In the genomic region with DNA sequence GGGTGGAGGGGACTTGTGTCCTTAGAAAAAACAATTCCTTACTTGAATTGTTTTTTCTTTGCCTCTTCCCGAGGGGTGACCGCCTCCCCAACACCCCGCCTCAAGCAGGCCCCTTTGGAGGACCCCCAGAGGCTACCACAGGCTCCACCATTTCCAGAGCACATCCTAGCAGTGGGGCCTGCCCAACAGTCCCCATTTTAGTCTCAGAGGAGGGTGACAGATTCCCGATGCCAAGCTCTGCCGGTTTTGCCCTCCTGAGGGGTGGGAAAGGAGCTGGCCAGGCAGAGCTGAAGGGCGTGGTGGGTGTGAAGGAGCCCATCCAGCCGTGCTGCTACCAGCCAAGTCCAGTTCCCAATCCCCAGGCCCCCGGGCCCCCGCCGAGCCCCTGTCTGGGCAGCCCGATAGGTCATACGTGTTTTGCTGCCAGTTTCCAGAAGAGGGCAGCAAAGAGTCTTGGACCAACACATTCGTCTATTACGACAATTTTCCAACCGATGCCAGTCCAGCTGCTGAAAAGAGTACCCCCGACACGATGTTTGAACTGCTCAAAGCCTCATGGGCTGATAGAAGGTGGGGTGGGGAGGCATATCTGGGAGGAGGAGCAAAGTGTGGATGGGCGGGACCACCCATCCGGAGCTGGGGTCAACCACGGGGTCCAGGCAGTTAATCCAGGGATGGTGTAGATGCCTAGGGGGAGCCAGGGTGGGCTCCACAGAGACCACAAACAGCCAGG, we compare ENCODE assay signal across 8 cellular contexts. TPM values are rescaled to one million over a fixed set of nuclear protein-coding genes. Genes with fewer than 3 reads are reported as not detected.
DNase-seq lines count a peak whose midpoint lies in the region; ATAC-seq and TF ChIP-seq lines count a peak whose summit lies in the region.

No MANE protein-coding gene starts in this region.

- no peaks in the 10 kb centered on the region for H3K79me1 ChIP-seq in H9 (ENCODE audit: insufficient read depth, low read depth, low read length, poor library complexity, severe bottlenecking)

- no peak overlapping the region for H3T11ph ChIP-seq in H9 (ENCODE audit: low read length)

- no peaks in the 10 kb centered on the region for H3K9me3 ChIP-seq in H9 (ENCODE audit: control insufficient read depth, low read depth, low read length)

- H2BK12ac ChIP-seq in H9 (ENCODE audit: insufficient read length, low read depth, low read length): no peak overlapping the region

- H3K4me3 Mint-ChIP-seq in H9: no peak overlapping the region
- no peak overlapping the region for H3K4me3 Mint-ChIP-seq in activated CD4-positive, alpha-beta T cell treated with anti-CD3 and anti-CD28 coated beads for 36 hours

- no peak overlapping the region for H2BK20ac ChIP-seq in H9 (ENCODE audit: low read depth, low read length, poor library complexity, severe bottlenecking)

- no peaks in the 10 kb centered on the region for H3K4me1 ChIP-seq in H9 (ENCODE audit: insufficient read depth, low read length)

- peak; percentile 91 for ATAC-seq in activated CD4-positive, alpha-beta T cell treated with anti-CD3 and anti-CD28 coated beads for 36 hours
- ATAC-seq in GM21381 (IDR thresholded peaks at IDR 0.05; ENCODE audit: unreplicated experiment): no peak

- H3K23me2 ChIP-seq in H9 (ENCODE audit: insufficient read length, low read depth, low read length, poor library complexity, severe bottlenecking): no peaks in the 10 kb centered on the region

- WGBS in H9 (ENCODE audit: extremely low coverage, insufficient read length, low lambda C conversion rate): no CpG with 5 or more reads among the region's 20 CpGs
- 31 to 38% methylated on average over 15 to 16 of the region's 20 CpGs for WGBS in lower leg skin, 2 donors

- H2BK15ac ChIP-seq in H9 (ENCODE audit: low read depth, low read length): no peak overlapping the region

- no peak overlapping the region for H3K56ac ChIP-seq in H9 (ENCODE audit: insufficient read length, low read depth, low read length)

- H3K14ac ChIP-seq in H9 (ENCODE audit: insufficient read depth, low read length): no peak overlapping the region

- peak; percentile 79 for TF ChIP-seq CTCF in AG10803 (conservative IDR thresholded peaks at IDR 0.05; ENCODE audit: low read length)
- peak; percentile 82 for TF ChIP-seq CTCF in H9 (conservative IDR thresholded peaks at IDR 0.05)
- TF ChIP-seq CTCF in coronary artery (IDR thresholded peaks at IDR 0.05): peak; percentile 77
- peak in 1 of 3 donors; percentile 67 for TF ChIP-seq CTCF in lower leg skin (IDR thresholded peaks at IDR 0.05)

- POLR2A ChIA-PET in activated CD4-positive, alpha-beta T cell treated with anti-CD3 and anti-CD28 coated beads for 36 hours (lab: Charles Lee): interaction anchor here (0.5 to 0.6 kb wide), 2 partner anchors 24 to 314 kb away, joined by 3 read pairs; no protein-coding TSS in a partner anchor

- H2AK5ac ChIP-seq in H9 (ENCODE audit: insufficient read length, low read length): no peak overlapping the region

- CTCF ChIA-PET in activated CD4-positive, alpha-beta T cell treated with anti-CD3 and anti-CD28 coated beads for 36 hours (lab: Charles Lee): interaction anchor here (0.6 to 1.6 kb wide), 16 partner anchors 10 to 500 kb away, joined by 3 to 8 read pairs (median 3); partner anchors contain the start of gene GAA

- H3K9ac ChIP-seq in H9 (ENCODE audit: extremely low read depth, insufficient read length, low read length): no peak overlapping the region

- H3K9me3 Mint-ChIP-seq in H9: peaks cover 0 to 2% of the 10 kb centered on the region in 2 experiments; a peak in 1 of 5 replicates
- H3K9me3 Mint-ChIP-seq in activated CD4-positive, alpha-beta T cell treated with anti-CD3 and anti-CD28 coated beads for 36 hours (ENCODE audit: low read depth): no peaks in the 10 kb centered on the region

- H2BK120ac ChIP-seq in H9 (ENCODE audit: low read depth, low read length, poor library complexity, severe bottlenecking): no peak overlapping the region

- H3K23ac ChIP-seq in H9 (ENCODE audit: insufficient read length, low read depth, low read length): no peak overlapping the region

- H4K20me1 ChIP-seq in H9 (ENCODE audit: control insufficient read depth, insufficient read depth, insufficient read length): no peaks in the 10 kb centered on the region

- 0 out of 7 replicates have a peak, but pooled peaks cover 0 to 3% (median 0%) of the 10 kb centered on the region in 3 experiments for H3K36me3 Mint-ChIP-seq in H9 (ENCODE audit: insufficient read depth in 1 of 3, low read depth in 3 of 3)
- H3K36me3 Mint-ChIP-seq in activated CD4-positive, alpha-beta T cell treated with anti-CD3 and anti-CD28 coated beads for 36 hours (ENCODE audit: low read depth): no peaks in the 10 kb centered on the region

- DNase-seq in AG10803 (ENCODE audit: low read depth) (peak; percentile 71), H9 (peak; percentile 90), NCI-H510A treated with DMSO at 0.1 percent for 48 hours (lab: John Stamatoyannopoulos, UW) (peak; percentile 58), coronary artery (ENCODE audit: low spot score) (no peak), lower leg skin (ENCODE audit: low spot score in 2 of 2) (peak; percentile 71 to 91)
- DNase-seq in activated CD4-positive, alpha-beta T cell treated with anti-CD3 and anti-CD28 coated beads for 36 hours: peak; percentile 80
- peak; percentile 31 for DNase-seq in stimulated activated CD8-positive, alpha-beta memory T cell treated with anti-CD3 and anti-CD28 coated beads, Interleukin-12 subunit alpha, Interleukin-12 subunit beta, amount 100 ng/mL, for 4 hours (ENCODE audit: low read depth)

- H3K18ac ChIP-seq in H9 (ENCODE audit: insufficient read length, low read depth, low read length): no peak overlapping the region

- H4K8ac ChIP-seq in H9 (replicated peaks; ENCODE audit: insufficient read length, low read depth, low read length): no peak overlapping the region

- no peak overlapping the region for H3K4me2 ChIP-seq in H9 (ENCODE audit: insufficient read depth, insufficient read length, low read length)

- H3K79me2 ChIP-seq in H9 (ENCODE audit: insufficient read depth, low read length): no peaks in the 10 kb centered on the region

- no peak overlapping the region for H4K5ac ChIP-seq in H9 (ENCODE audit: insufficient read length, low read depth, low read length)

- H3K4ac ChIP-seq in H9 (ENCODE audit: low read depth, low read length): no peak overlapping the region

- H3K4me3 ChIP-seq in AG10803 (ENCODE audit: low read length) (peak overlapping the region; percentile 31; the same call in 1 of the 2 replicates), coronary artery (peak overlapping the region; percentile 64), lower leg skin (ENCODE audit: low read depth, poor library complexity, severe bottlenecking) (no peak overlapping the region)

- intact Hi-C loops in activated CD4-positive, alpha-beta T cell treated with anti-CD3 and anti-CD28 coated beads for 36 hours (cut with DNase I, micrococcal nuclease): loop anchor here in 1 of 2 experiments (1.0 to 5.0 kb wide), 3 partner anchors 19 to 170 kb away; partner anchors contain the start of gene GAA
- intact Hi-C loops in lower leg skin (cut with DNase I; ENCODE audit: low total_unique reads): loop anchor here (5.0 to 10.0 kb wide), 2 partner anchors 170 to 282 kb away; no protein-coding TSS in a partner anchor

- no peak overlapping the region for H3K27ac ChIP-seq in H9 (ENCODE audit: insufficient read length, low read depth, low read length)
- no peak overlapping the region for H3K27ac ChIP-seq in coronary artery

- H3K27me3 ChIP-seq in H9 (ENCODE audit: insufficient read depth, low read length): no peaks in the 10 kb centered on the region

- H2BK5ac ChIP-seq in H9 (ENCODE audit: insufficient read length, low read length): no peak overlapping the region

- no peak overlapping the region for H4K91ac ChIP-seq in H9 (ENCODE audit: insufficient read length, low read depth, low read length)

- TF ChIP-seq POLR2A in lower leg skin (IDR thresholded peaks at IDR 0.05): no peak

- peak overlapping the region in 1 of 3 experiments; percentile 37; a peak in 1 of 7 replicates for H3K27ac Mint-ChIP-seq in H9
- H3K27ac Mint-ChIP-seq in activated CD4-positive, alpha-beta T cell treated with anti-CD3 and anti-CD28 coated beads for 36 hours: no peak overlapping the region

- peaks cover 11 to 13% of the 10 kb centered on the region in 2 experiments for H3K4me1 Mint-ChIP-seq in H9
- peaks cover 3% of the 10 kb centered on the region for H3K4me1 Mint-ChIP-seq in activated CD4-positive, alpha-beta T cell treated with anti-CD3 and anti-CD28 coated beads for 36 hours

- H2AFZ ChIP-seq in H9 (ENCODE audit: low read length): no peak overlapping the region

- peaks cover 5% of the 10 kb centered on the region for H3K27me3 Mint-ChIP-seq in H9 (ENCODE audit: low read depth)
- H3K27me3 Mint-ChIP-seq in activated CD4-positive, alpha-beta T cell treated with anti-CD3 and anti-CD28 coated beads for 36 hours: no peaks in the 10 kb centered on the region

RNA-seq across cellular contexts. Expression of gene GAA, which starts 18.8 kb away (rescaled TPM):
- 28.9 and 30.3 TPM in 2 replicates for total RNA-seq in H9 (2021)
- 10 to 100 TPM; 28.4 to 32.8 TPM for total RNA-seq in activated CD4-positive, alpha-beta T cell treated with anti-CD3 and anti-CD28 coated beads for 36 hours
- 10 to 100 TPM; 48.1 to 71.7 (median 67.8) TPM for total RNA-seq in lower leg skin

RNA-seq across cellular contexts. Expression of gene CCDC40, which starts 46.1 kb away (rescaled TPM):
- total RNA-seq in H9 (2021) (7.8 and 8.9 TPM in 2 replicates), lower leg skin (1 to 10 TPM; 1.2 to 5.8 (median 2.1) TPM)
- under 1 TPM; 0.56 to 0.57 TPM for total RNA-seq in activated CD4-positive, alpha-beta T cell treated with anti-CD3 and anti-CD28 coated beads for 36 hours

RNA-seq across cellular contexts. Expression of gene TBC1D16, which starts 46.9 kb away (rescaled TPM):
- 82.7 and 85.8 TPM in 2 replicates for total RNA-seq in H9 (2021)
- 10 to 100 TPM in 1 of 2 experiments, 1 to 10 TPM in 1; 8.3 to 10.4 TPM for total RNA-seq in activated CD4-positive, alpha-beta T cell treated with anti-CD3 and anti-CD28 coated beads for 36 hours
- 10 to 100 TPM in 3 of 4 donors, 1 to 10 TPM in 1; 9.1 to 28.0 (median 22.3) TPM for total RNA-seq in lower leg skin
